In genomic region chr14:72716471-72716870, GRCh38 we compare ENCODE assay signal across 16 cellular contexts.
A peak's percentile ranks its signal among the peaks of the same experiment; 100 is the strongest.
DNase-seq lines count a peak whose midpoint lies in the region; ATAC-seq and TF ChIP-seq lines count a peak whose summit lies in the region.
"Had no signal": no experiment of that assay in that cellular context is flagged by ENCODE, and none has a peak within 500 bp of the region (broad histone marks: within the 10 kb centered on the region; RNA-seq: fewer than 3 reads in every experiment).

No MANE protein-coding gene starts in this region.

- ATAC-seq in HG03097 (IDR thresholded peaks at IDR 0.05; ENCODE audit: low FRiP score, unreplicated experiment) (no peak), HG03521 (IDR thresholded peaks at IDR 0.05; ENCODE audit: unreplicated experiment) (no peak)
- ATAC-seq: HCT116, left lung had no signal

- H3K4me1 ChIP-seq in skeletal muscle tissue (ENCODE audit: control insufficient read depth in 3 of 3, insufficient read depth in 3 of 3, low read length in 3 of 3) = peaks cover 23 to 55% (median 47%) of the 10 kb centered on the region in 3 donors
- H3K4me1 ChIP-seq: left lung had no signal

- peaks cover 4% of the 10 kb centered on the region for H3K36me3 Mint-ChIP-seq in glutamatergic neuron (ENCODE audit: unreplicated experiment)
- H3K36me3 Mint-ChIP-seq: CD8-positive, alpha-beta memory T cell had no signal

- H3K27me3 ChIP-seq in MG63 (no peaks in the 10 kb centered on the region), skeletal muscle tissue (ENCODE audit: control insufficient read depth in 3 of 3, insufficient read depth in 3 of 3, low read length in 3 of 3) (no peaks in the 10 kb centered on the region)
- H3K27me3 ChIP-seq: left lung had no signal

- no peak overlapping the region for H3K4me3 Mint-ChIP-seq in glutamatergic neuron (ENCODE audit: unreplicated experiment)
- H3K4me3 Mint-ChIP-seq: activated naive CD8-positive, alpha-beta T cell treated with anti-CD3 and anti-CD28 coated beads for 36 hours; stimulated activated naive CD8-positive, alpha-beta T cell treated with anti-CD3 and anti-CD28 coated beads, Interleukin-15, Interleukin-2, amounts not matched to agents 100 ng/mL and 50 ng/mL, for 24 hours had no signal

- no peaks in the 10 kb centered on the region for H3K9me3 ChIP-seq in MG63
- H3K9me3 ChIP-seq in skeletal muscle tissue (ENCODE audit: control insufficient read depth in 3 of 3, low read length in 3 of 3) = no peaks in the 10 kb centered on the region
- H3K9me3 ChIP-seq: left lung had no signal

- H3K36me3 ChIP-seq in MG63 = no peaks in the 10 kb centered on the region; the same call in 1 of the 2 replicates
- peaks cover 0 to 4% (median 2%) of the 10 kb centered on the region in 3 donors for H3K36me3 ChIP-seq in skeletal muscle tissue (ENCODE audit: control insufficient read depth in 3 of 3, insufficient read depth in 3 of 3, low read length in 3 of 3)
- H3K36me3 ChIP-seq: left lung had no signal

- H3K4me3 ChIP-seq in MG63 (no peak overlapping the region), skeletal muscle tissue (ENCODE audit: low read length in 3 of 3) (peak overlapping the region in 1 of 3 donors; percentile 37)
- H3K4me3 ChIP-seq: left lung had no signal

- peak overlapping the region in 2 of 3 donors; percentile 69 to 81 for H3K9ac ChIP-seq in skeletal muscle tissue (ENCODE audit: low read depth in 1 of 3, low read length in 3 of 3)

- peak; percentile 1 for DNase-seq in activated effector memory CD4-positive, alpha-beta T cell treated with anti-CD3 and anti-CD28 coated beads, Interleukin-2, amount 50 U/mL, for 16 hours
- no peak for DNase-seq in activated effector memory CD4-positive, alpha-beta T cell treated with Interleukin-2 at 50 U/mL for 16 hours
- DNase-seq in MG63 (peak; percentile 67), glutamatergic neuron (no peak), GM19238 (ENCODE audit: insufficient read length, low spot score) (no peak)
- DNase-seq: activated naive CD8-positive, alpha-beta T cell treated with anti-CD3 and anti-CD28 coated beads for 36 hours; central memory CD4-positive, alpha-beta T cell; left lung; NCI-H187 treated with DMSO at 0.1 percent for 48 hours; NCI-H524 had no signal

- no peak for TF ChIP-seq CTCF in glutamatergic neuron (IDR thresholded peaks at IDR 0.05; ENCODE audit: partially characterized antibody, unreplicated experiment)

- H3K9me3 Mint-ChIP-seq in glutamatergic neuron (ENCODE audit: unreplicated experiment) = peaks cover 1% of the 10 kb centered on the region
- H3K9me3 Mint-ChIP-seq: activated naive CD8-positive, alpha-beta T cell treated with anti-CD3 and anti-CD28 coated beads for 36 hours; CD8-positive, alpha-beta memory T cell; stimulated activated naive CD8-positive, alpha-beta T cell treated with anti-CD3 and anti-CD28 coated beads, Interleukin-15, Interleukin-2, amounts not matched to agents 100 ng/mL and 50 ng/mL, for 24 hours had no signal

- H3K27ac Mint-ChIP-seq in glutamatergic neuron (ENCODE audit: unreplicated experiment) = peak overlapping the region; percentile 15
- H3K27ac Mint-ChIP-seq: activated naive CD8-positive, alpha-beta T cell treated with anti-CD3 and anti-CD28 coated beads for 36 hours; stimulated activated naive CD8-positive, alpha-beta T cell treated with anti-CD3 and anti-CD28 coated beads, Interleukin-15, Interleukin-2, amounts not matched to agents 100 ng/mL and 50 ng/mL, for 24 hours had no signal

- peak overlapping the region; percentile 93 for H3K27ac ChIP-seq in skeletal muscle tissue (ENCODE audit: low read depth, low read length)
- H3K27ac ChIP-seq: left lung had no signal

- H3K4me1 Mint-ChIP-seq in glutamatergic neuron (ENCODE audit: low read depth, unreplicated experiment) = peaks cover 4% of the 10 kb centered on the region

- peaks cover 10% of the 10 kb centered on the region for H3K27me3 Mint-ChIP-seq in glutamatergic neuron (ENCODE audit: unreplicated experiment)
- H3K27me3 Mint-ChIP-seq: activated naive CD8-positive, alpha-beta T cell treated with anti-CD3 and anti-CD28 coated beads for 36 hours; stimulated activated naive CD8-positive, alpha-beta T cell treated with anti-CD3 and anti-CD28 coated beads, Interleukin-15, Interleukin-2, amounts not matched to agents 100 ng/mL and 50 ng/mL, for 24 hours had no signal

Comparison
In these comparisons a context has a peak if more than half of its experiments do, and no peak if none do; other contexts are left out.
1. DNase-seq: peak in activated effector memory CD4-positive, alpha-beta T cell treated with anti-CD3 and anti-CD28 coated beads, Interleukin-2, amount 50 U/mL, for 16 hours (single experiment) and MG63 (single experiment); none in activated effector memory CD4-positive, alpha-beta T cell treated with Interleukin-2 at 50 U/mL for 16 hours (single experiment), glutamatergic neuron (single experiment) and GM19238 (single experiment).